ENCODE assay signal across 12 cellular contexts in genomic region chr15:91263632-91264477, GRCh38.
A peak's percentile ranks its signal among the peaks of the same experiment; 100 is the strongest.
DNase-seq lines count a peak whose midpoint lies in the region; ATAC-seq, FAIRE-seq and TF ChIP-seq lines count a peak whose summit lies in the region.
"Had no signal": no experiment of that assay in that cellular context is flagged by ENCODE, and none has a peak within 500 bp of the region (broad histone marks: within the 10 kb centered on the region; RNA-seq: fewer than 3 reads in every experiment).

No MANE protein-coding gene starts in this region.

- H3K4me1 Mint-ChIP-seq in activated T-helper 1 cell treated with anti-CD3 and anti-CD28 coated beads, Interleukin-12 subunit alpha, Interleukin-12 subunit beta, Interleukin-2, Interleukin-4 antibody, amounts not matched to agents 30 ng/mL and 10 ng/mL and 1 ng/mL, durations not matched to agents 14 hours and 24 hours and 36 hours (ENCODE audit: low read depth), result no peaks in the 10 kb centered on the region
- H3K4me1 Mint-ChIP-seq: central memory CD8-positive, alpha-beta T cell had no signal

- 23 to 26% methylated on average over 15 of the region's 15 CpGs for WGBS in lower leg skin, 2 donors
- 27 to 34% methylated on average over 15 of the region's 15 CpGs for WGBS in thyroid gland, 2 donors

- no peaks in the 10 kb centered on the region for H3K36me3 ChIP-seq in thyroid gland

- intact Hi-C loops in lower leg skin (cut with DNase I; ENCODE audit: low total_unique reads) (no loop called here), thyroid gland (cut with DNase I) (no loop called here)
- intact Hi-C loops in activated T-helper 1 cell treated with anti-CD3 and anti-CD28 coated beads, Interleukin-12 subunit alpha, Interleukin-12 subunit beta, Interleukin-2, Interleukin-4 antibody, amounts not matched to agents 30 ng/mL and 10 ng/mL and 1 ng/mL, durations not matched to agents 14 hours and 24 hours and 36 hours (cut with micrococcal nuclease), result no loop called here

- no peaks in the 10 kb centered on the region for H3K36me3 Mint-ChIP-seq in activated T-helper 1 cell treated with anti-CD3 and anti-CD28 coated beads, Interleukin-12 subunit alpha, Interleukin-12 subunit beta, Interleukin-2, Interleukin-4 antibody, amounts not matched to agents 30 ng/mL and 10 ng/mL and 1 ng/mL, durations not matched to agents 14 hours and 24 hours and 36 hours (ENCODE audit: low read depth)

- no peak for ATAC-seq in HG03442 (IDR thresholded peaks at IDR 0.05; ENCODE audit: unreplicated experiment)

- no peak overlapping the region for H3K4me3 ChIP-seq in lower leg skin (ENCODE audit: low read depth, poor library complexity, severe bottlenecking)
- no peak overlapping the region for H3K4me3 ChIP-seq in thyroid gland (replicated peaks in 1 of 3)

- peaks cover 5% of the 10 kb centered on the region for H3K27me3 Mint-ChIP-seq in activated T-helper 1 cell treated with anti-CD3 and anti-CD28 coated beads, Interleukin-12 subunit alpha, Interleukin-12 subunit beta, Interleukin-2, Interleukin-4 antibody, amounts not matched to agents 30 ng/mL and 10 ng/mL and 1 ng/mL, durations not matched to agents 14 hours and 24 hours and 36 hours (ENCODE audit: insufficient read depth)

- H3K27ac ChIP-seq in thyroid gland, result peak overlapping the region in 1 of 3 donors; percentile 28

- TF ChIP-seq POLR2A in lower leg skin (IDR thresholded peaks at IDR 0.05), result no peak
- TF ChIP-seq POLR2A in thyroid gland (IDR thresholded peaks at IDR 0.05), result no peak

- no peaks in the 10 kb centered on the region for H3K27me3 ChIP-seq in thyroid gland

- H3K4me3 Mint-ChIP-seq in activated T-helper 1 cell treated with anti-CD3 and anti-CD28 coated beads, Interleukin-12 subunit alpha, Interleukin-12 subunit beta, Interleukin-2, Interleukin-4 antibody, amounts not matched to agents 30 ng/mL and 10 ng/mL and 1 ng/mL, durations not matched to agents 14 hours and 24 hours and 36 hours, result no peak overlapping the region
- H3K4me3 Mint-ChIP-seq: central memory CD8-positive, alpha-beta T cell had no signal

- peaks cover 0 to 9% of the 10 kb centered on the region in 2 donors for H3K4me1 ChIP-seq in thyroid gland

- no peaks in the 10 kb centered on the region for H3K9me3 ChIP-seq in thyroid gland

- no peak for TF ChIP-seq CTCF in lower leg skin (IDR thresholded peaks at IDR 0.05)
- no peak for TF ChIP-seq CTCF in thyroid gland (IDR thresholded peaks at IDR 0.05)

- DNase-seq in KBM-7, result peak; percentile 64
- peak; percentile 41 for DNase-seq in cerebellum (ENCODE audit: low spot score)
- peak; percentile 75 to 93 for DNase-seq in lower leg skin (ENCODE audit: low spot score in 2 of 2)
- peak; percentile 77 to 82 for DNase-seq in thyroid gland
- DNase-seq in activated T-helper 1 cell treated with anti-CD3 and anti-CD28 coated beads, Interleukin-12 subunit alpha, Interleukin-12 subunit beta, Interleukin-2, Interleukin-4 antibody, amounts not matched to agents 30 ng/mL and 10 ng/mL and 1 ng/mL, durations not matched to agents 14 hours and 24 hours and 36 hours (ENCODE audit: low spot score), result no peak
- no peak for DNase-seq in NCI-H146 treated with DMSO at 0.1 percent for 48 hours (lab: John Stamatoyannopoulos, UW; ENCODE audit: unreplicated experiment)
- no peak for DNase-seq in HTR-8/SVneo (ENCODE audit: insufficient read length, low spot score)
- DNase-seq: activated CD8-positive, alpha-beta memory T cell treated with anti-CD3 and anti-CD28 coated beads, Interleukin-2, amount 50 U/mL, for 4 hours; DMS153 had no signal

- no peaks in the 10 kb centered on the region for H3K9me3 Mint-ChIP-seq in activated T-helper 1 cell treated with anti-CD3 and anti-CD28 coated beads, Interleukin-12 subunit alpha, Interleukin-12 subunit beta, Interleukin-2, Interleukin-4 antibody, amounts not matched to agents 30 ng/mL and 10 ng/mL and 1 ng/mL, durations not matched to agents 14 hours and 24 hours and 36 hours
- H3K9me3 Mint-ChIP-seq: central memory CD8-positive, alpha-beta T cell had no signal

- in situ Hi-C loops in KBM-7 (cut with MboI; ENCODE audit: low pct_unique_long_range_greater_than_20kb, low sequenced_read_pairs), result no loop called here

- FAIRE-seq in HTR-8/SVneo (lab: Jason Lieb, UNC), result no peak

- H3K27ac Mint-ChIP-seq in activated T-helper 1 cell treated with anti-CD3 and anti-CD28 coated beads, Interleukin-12 subunit alpha, Interleukin-12 subunit beta, Interleukin-2, Interleukin-4 antibody, amounts not matched to agents 30 ng/mL and 10 ng/mL and 1 ng/mL, durations not matched to agents 14 hours and 24 hours and 36 hours, result no peak overlapping the region
- H3K27ac Mint-ChIP-seq: progenitor cell of endocrine pancreas had no signal

Comparison
In these comparisons a context has a peak if more than half of its experiments do, and no peak if none do; other contexts are left out.
1. DNase-seq: peak in KBM-7 (single experiment), cerebellum (single experiment), lower leg skin (2 of 2) and thyroid gland (2 of 2); none in activated T-helper 1 cell treated with anti-CD3 and anti-CD28 coated beads, Interleukin-12 subunit alpha, Interleukin-12 subunit beta, Interleukin-2, Interleukin-4 antibody, amounts not matched to agents 30 ng/mL and 10 ng/mL and 1 ng/mL, durations not matched to agents 14 hours and 24 hours and 36 hours (single experiment), NCI-H146 treated with DMSO at 0.1 percent for 48 hours (single experiment) and HTR-8/SVneo (single experiment).